Comparison of ENCODE assay signal across 19 cellular contexts in the genomic region with DNA sequence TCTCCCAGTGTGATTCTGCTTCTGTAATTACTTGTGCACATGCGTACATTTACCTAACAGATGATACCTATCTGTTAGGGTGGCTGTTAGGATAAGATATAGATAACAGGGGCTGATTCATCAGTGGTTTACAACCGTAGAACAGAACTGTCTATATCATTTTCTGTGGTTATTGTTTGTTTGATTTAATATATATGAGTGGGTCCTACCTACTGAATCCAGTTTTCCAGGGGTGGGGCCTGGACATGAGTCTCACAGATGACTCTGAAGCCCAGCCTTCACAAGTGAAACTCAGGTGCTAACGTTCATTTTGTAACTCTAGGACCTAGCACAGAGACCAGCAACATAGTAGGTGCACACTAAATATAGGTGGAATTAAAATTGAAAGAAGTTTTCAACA. TPM values are rescaled to one million over a fixed set of nuclear protein-coding genes. Genes with fewer than 3 reads are reported as not detected.
DNase-seq lines count a peak whose midpoint lies in the region; ATAC-seq and TF ChIP-seq lines count a peak whose summit lies in the region.
"Had no signal": no experiment of that assay in that cellular context is flagged by ENCODE, and none has a peak within 500 bp of the region (broad histone marks: within the 10 kb centered on the region; RNA-seq: fewer than 3 reads in every experiment).

No MANE protein-coding gene starts in this region.

- H3K27me3 ChIP-seq in esophagus squamous epithelium: no peaks in the 10 kb centered on the region

- intact Hi-C loops in esophagus squamous epithelium (cut with DNase I): no loop called here
- intact Hi-C loops in activated T-helper 2 cell treated with anti-CD3 and anti-CD28 coated beads, Interferon-gamma antibody, Interleukin-2, Interleukin-4, amounts not matched to agents 10 μg/mL and 5 μg/mL and 100 μg/mL, durations not matched to agents 14 hours and 24 hours and 36 hours (cut with micrococcal nuclease): no loop called here

- DNase-seq in NCI-H526 (lab: John Stamatoyannopoulos, UW) (peak; percentile 36 to 58), NCI-H526 treated with DMSO at 0.1 percent for 48 hours (lab: John Stamatoyannopoulos, UW) (no peak), esophagus squamous epithelium (lab: John Stamatoyannopoulos, UW) (no peak), RKO (ENCODE audit: low spot score) (no peak)
- no peak for DNase-seq in activated naive CD8-positive, alpha-beta T cell treated with anti-CD3 and anti-CD28 coated beads, Interleukin-2, amount 50 U/mL, for 24 hours
- no peak for DNase-seq in activated naive CD8-positive, alpha-beta T cell treated with anti-CD3 and anti-CD28 coated beads for 36 hours
- no peak for DNase-seq in activated T-helper 2 cell treated with anti-CD3 and anti-CD28 coated beads, Interferon-gamma antibody, Interleukin-2, Interleukin-4, amounts not matched to agents 10 μg/mL and 5 μg/mL and 100 μg/mL, durations not matched to agents 14 hours and 24 hours and 36 hours (ENCODE audit: low spot score)
- DNase-seq: COR-L47; DMS 273 treated with DMSO at 0.1 percent for 48 hours; DND-41; KG1; NCI-H1417 treated with DMSO at 0.1 percent for 48 hours; NCI-H187 treated with DMSO at 0.1 percent for 48 hours; NCI-H345; NK-92 treated with Interleukin-12 subunit alpha and Interleukin-12 subunit beta, amount 100 ng/mL, for 24 hours; SHP77 had no signal

- 64 to 75% methylated on average over 3 of the region's 3 CpGs for WGBS in esophagus squamous epithelium, 2 donors

- H3K4me3 ChIP-seq in esophagus squamous epithelium: no peak overlapping the region

- H3K36me3 Mint-ChIP-seq in activated naive CD8-positive, alpha-beta T cell treated with anti-CD3 and anti-CD28 coated beads, Interleukin-2, amount 50 U/mL, for 24 hours (ENCODE audit: low read depth): no peaks in the 10 kb centered on the region
- H3K36me3 Mint-ChIP-seq in activated naive CD8-positive, alpha-beta T cell treated with anti-CD3 and anti-CD28 coated beads for 36 hours: no peaks in the 10 kb centered on the region
- H3K36me3 Mint-ChIP-seq in activated T-helper 2 cell treated with anti-CD3 and anti-CD28 coated beads, Interferon-gamma antibody, Interleukin-2, Interleukin-4, amounts not matched to agents 10 μg/mL and 5 μg/mL and 100 μg/mL, durations not matched to agents 14 hours and 24 hours and 36 hours (ENCODE audit: low read depth): no peaks in the 10 kb centered on the region

- peak overlapping the region in 3 of 4 donors; percentile 4 to 79 (median 77) for H3K27ac ChIP-seq in esophagus squamous epithelium
- H3K27ac ChIP-seq: 22Rv1 had no signal

- peaks cover 18 to 49% (median 22%) of the 10 kb centered on the region in 3 donors for H3K4me1 ChIP-seq in esophagus squamous epithelium

- no peak overlapping the region for H3K4me3 Mint-ChIP-seq in activated naive CD8-positive, alpha-beta T cell treated with anti-CD3 and anti-CD28 coated beads, Interleukin-2, amount 50 U/mL, for 24 hours
- no peak overlapping the region for H3K4me3 Mint-ChIP-seq in activated naive CD8-positive, alpha-beta T cell treated with anti-CD3 and anti-CD28 coated beads for 36 hours
- no peak overlapping the region for H3K4me3 Mint-ChIP-seq in activated T-helper 2 cell treated with anti-CD3 and anti-CD28 coated beads, Interferon-gamma antibody, Interleukin-2, Interleukin-4, amounts not matched to agents 10 μg/mL and 5 μg/mL and 100 μg/mL, durations not matched to agents 14 hours and 24 hours and 36 hours (ENCODE audit: low read depth)
- H3K4me3 Mint-ChIP-seq: CD14-positive monocyte had no signal

- TF ChIP-seq CTCF in esophagus squamous epithelium (IDR thresholded peaks at IDR 0.05): no peak

- H3K9me3 Mint-ChIP-seq in activated naive CD8-positive, alpha-beta T cell treated with anti-CD3 and anti-CD28 coated beads, Interleukin-2, amount 50 U/mL, for 24 hours: no peaks in the 10 kb centered on the region
- peaks cover 2% of the 10 kb centered on the region for H3K9me3 Mint-ChIP-seq in activated naive CD8-positive, alpha-beta T cell treated with anti-CD3 and anti-CD28 coated beads for 36 hours
- H3K9me3 Mint-ChIP-seq in activated T-helper 2 cell treated with anti-CD3 and anti-CD28 coated beads, Interferon-gamma antibody, Interleukin-2, Interleukin-4, amounts not matched to agents 10 μg/mL and 5 μg/mL and 100 μg/mL, durations not matched to agents 14 hours and 24 hours and 36 hours: peaks cover 10% of the 10 kb centered on the region

- no peaks in the 10 kb centered on the region for H3K27me3 Mint-ChIP-seq in activated naive CD8-positive, alpha-beta T cell treated with anti-CD3 and anti-CD28 coated beads, Interleukin-2, amount 50 U/mL, for 24 hours
- H3K27me3 Mint-ChIP-seq in activated naive CD8-positive, alpha-beta T cell treated with anti-CD3 and anti-CD28 coated beads for 36 hours: no peaks in the 10 kb centered on the region
- H3K27me3 Mint-ChIP-seq in activated T-helper 2 cell treated with anti-CD3 and anti-CD28 coated beads, Interferon-gamma antibody, Interleukin-2, Interleukin-4, amounts not matched to agents 10 μg/mL and 5 μg/mL and 100 μg/mL, durations not matched to agents 14 hours and 24 hours and 36 hours (ENCODE audit: low read depth): peaks cover 6% of the 10 kb centered on the region

- peaks cover 5% of the 10 kb centered on the region for H3K4me1 Mint-ChIP-seq in activated naive CD8-positive, alpha-beta T cell treated with anti-CD3 and anti-CD28 coated beads, Interleukin-2, amount 50 U/mL, for 24 hours
- H3K4me1 Mint-ChIP-seq in activated naive CD8-positive, alpha-beta T cell treated with anti-CD3 and anti-CD28 coated beads for 36 hours: peaks cover 6% of the 10 kb centered on the region
- peaks cover 19% of the 10 kb centered on the region for H3K4me1 Mint-ChIP-seq in activated T-helper 2 cell treated with anti-CD3 and anti-CD28 coated beads, Interferon-gamma antibody, Interleukin-2, Interleukin-4, amounts not matched to agents 10 μg/mL and 5 μg/mL and 100 μg/mL, durations not matched to agents 14 hours and 24 hours and 36 hours (ENCODE audit: low read depth)

- TF ChIP-seq POLR2A in esophagus squamous epithelium (IDR thresholded peaks at IDR 0.05): no peak

- H3K36me3 ChIP-seq in esophagus squamous epithelium: no peaks in the 10 kb centered on the region

- ATAC-seq in activated naive CD8-positive, alpha-beta T cell treated with anti-CD3 and anti-CD28 coated beads, Interleukin-2, amount 50 U/mL, for 24 hours: peak; percentile 45
- no peak for ATAC-seq in HG02571 (IDR thresholded peaks at IDR 0.05; ENCODE audit: unreplicated experiment)

- no peaks in the 10 kb centered on the region for H3K9me3 ChIP-seq in esophagus squamous epithelium

- no peak overlapping the region for H3K27ac Mint-ChIP-seq in activated naive CD8-positive, alpha-beta T cell treated with anti-CD3 and anti-CD28 coated beads, Interleukin-2, amount 50 U/mL, for 24 hours
- no peak overlapping the region for H3K27ac Mint-ChIP-seq in activated naive CD8-positive, alpha-beta T cell treated with anti-CD3 and anti-CD28 coated beads for 36 hours
- no peak overlapping the region for H3K27ac Mint-ChIP-seq in activated T-helper 2 cell treated with anti-CD3 and anti-CD28 coated beads, Interferon-gamma antibody, Interleukin-2, Interleukin-4, amounts not matched to agents 10 μg/mL and 5 μg/mL and 100 μg/mL, durations not matched to agents 14 hours and 24 hours and 36 hours

RNA-seq across cellular contexts. Expression of a gene that starts 10.4 kb away (rescaled TPM):
- 10 to 100 TPM; 41.1 to 42.9 TPM for total RNA-seq in activated naive CD8-positive, alpha-beta T cell treated with anti-CD3 and anti-CD28 coated beads for 36 hours
- 10 to 100 TPM; 46.7 to 71.5 (median 50.8) TPM for total RNA-seq in esophagus squamous epithelium
- total RNA-seq in activated T-helper 2 cell treated with anti-CD3 and anti-CD28 coated beads, Interferon-gamma antibody, Interleukin-2, Interleukin-4, amounts not matched to agents 10 μg/mL and 5 μg/mL and 100 μg/mL, durations not matched to agents 14 hours and 24 hours and 36 hours: 49.8 and 51.5 TPM in 2 replicates

Comparison
In these comparisons a context has a peak if more than half of its experiments do, and no peak if none do; other contexts are left out.
1. DNase-seq: peak in NCI-H526 (2 of 2); none in NCI-H526 treated with DMSO at 0.1 percent for 48 hours (single experiment), activated naive CD8-positive, alpha-beta T cell treated with anti-CD3 and anti-CD28 coated beads, Interleukin-2, amount 50 U/mL, for 24 hours (single experiment), activated naive CD8-positive, alpha-beta T cell treated with anti-CD3 and anti-CD28 coated beads for 36 hours (single experiment), esophagus squamous epithelium (single experiment), RKO (single experiment) and activated T-helper 2 cell treated with anti-CD3 and anti-CD28 coated beads, Interferon-gamma antibody, Interleukin-2, Interleukin-4, amounts not matched to agents 10 μg/mL and 5 μg/mL and 100 μg/mL, durations not matched to agents 14 hours and 24 hours and 36 hours (single experiment).